In genomic region chr11:71454470-71455113, GRCh38 we compare ENCODE assay signal across 8 cellular contexts. TPM values are rescaled to one million over a fixed set of nuclear protein-coding genes. Genes with fewer than 3 reads are reported as not detected.
A peak's percentile ranks its signal among the peaks of the same experiment; 100 is the strongest.
DNase-seq lines count a peak whose midpoint lies in the region; ATAC-seq and TF ChIP-seq lines count a peak whose summit lies in the region.

No MANE protein-coding gene starts in this region.

- peaks cover 55 to 76% (median 73%) of the 10 kb centered on the region in 3 donors for H3K4me1 Mint-ChIP-seq in CD8-positive, alpha-beta memory T cell
- H3K4me1 Mint-ChIP-seq in activated T-helper 1 cell treated with anti-CD3 and anti-CD28 coated beads, Interleukin-12 subunit alpha, Interleukin-12 subunit beta, Interleukin-2, Interleukin-4 antibody, amounts not matched to agents 30 ng/mL and 10 ng/mL and 1 ng/mL, durations not matched to agents 14 hours and 24 hours and 36 hours (ENCODE audit: low read depth) = peaks cover 62% of the 10 kb centered on the region

- no peak overlapping the region for H3K27ac ChIP-seq in CD8-positive, alpha-beta memory T cell (ENCODE audit: low read depth, low read length)
- no peak overlapping the region for H3K27ac ChIP-seq in ovary
- no peak overlapping the region for H3K27ac ChIP-seq in left lung

- POLR2A ChIA-PET in CD8-positive, alpha-beta memory T cell (lab: Charles Lee) = no interaction called here

- CTCF ChIA-PET in CD8-positive, alpha-beta memory T cell (lab: Charles Lee) = interaction anchor here (0.9 kb wide), 1 partner anchor 640 kb away, joined by 3 read pairs; no protein-coding TSS in a partner anchor

- no peak overlapping the region for H3K4me3 ChIP-seq in CD8-positive, alpha-beta memory T cell (ENCODE audit: low read length)
- H3K4me3 ChIP-seq in ovary (no peak overlapping the region), left lung (peak overlapping the region in 1 of 2 donors; percentile 81)

- intact Hi-C loops in activated T-helper 1 cell treated with anti-CD3 and anti-CD28 coated beads, Interleukin-12 subunit alpha, Interleukin-12 subunit beta, Interleukin-2, Interleukin-4 antibody, amounts not matched to agents 30 ng/mL and 10 ng/mL and 1 ng/mL, durations not matched to agents 14 hours and 24 hours and 36 hours (cut with micrococcal nuclease) = loop anchor here (5.0 to 10.0 kb wide), 3 partner anchors 473 to 1690 kb away; partner anchors contain the start of genes FADD, FCHSD2, RNF121 and XNDC1N
- intact Hi-C loops in ovary (cut with DNase I) (no loop called here), left lung (cut with DNase I) (no loop called here)

- ATAC-seq in left lung (no peak), HG02759 (IDR thresholded peaks at IDR 0.05; ENCODE audit: unreplicated experiment) (no peak)

- DNase-seq in CD8-positive, alpha-beta memory T cell = peak in 4 of 5 donors; percentile 12 to 63 (median 24)
- DNase-seq in HT-29 (ENCODE audit: low spot score) (peak; percentile 81), mesenteric fat pad (ENCODE audit: low spot score) (peak; percentile 33), ovary (no peak), left lung (no peak), iPS-NIHi11 (ENCODE audit: low spot score) (no peak)
- DNase-seq in activated T-helper 1 cell treated with anti-CD3 and anti-CD28 coated beads, Interleukin-12 subunit alpha, Interleukin-12 subunit beta, Interleukin-2, Interleukin-4 antibody, amounts not matched to agents 30 ng/mL and 10 ng/mL and 1 ng/mL, durations not matched to agents 14 hours and 24 hours and 36 hours (ENCODE audit: low spot score) = no peak

- no peak for TF ChIP-seq CTCF in ovary (IDR thresholded peaks at IDR 0.05)
- TF ChIP-seq CTCF in left lung (IDR thresholded peaks at IDR 0.05) = no peak

- peak overlapping the region in 7 of 8 donors; percentile 35 to 97 (median 72) for H3K27ac Mint-ChIP-seq in CD8-positive, alpha-beta memory T cell
- peak overlapping the region; percentile 73 for H3K27ac Mint-ChIP-seq in activated T-helper 1 cell treated with anti-CD3 and anti-CD28 coated beads, Interleukin-12 subunit alpha, Interleukin-12 subunit beta, Interleukin-2, Interleukin-4 antibody, amounts not matched to agents 30 ng/mL and 10 ng/mL and 1 ng/mL, durations not matched to agents 14 hours and 24 hours and 36 hours

- no peak for TF ChIP-seq EP300 in ovary (IDR thresholded peaks at IDR 0.05)

- WGBS in ovary, 3 donors = 75 to 77% (median 76%) methylated on average over 7 of the region's 7 CpGs

- H3K36me3 ChIP-seq in CD8-positive, alpha-beta memory T cell (ENCODE audit: insufficient read depth, low read length) = peaks cover 44% of the 10 kb centered on the region
- H3K36me3 ChIP-seq in ovary (no peaks in the 10 kb centered on the region), left lung (peaks cover 0 to 47% of the 10 kb centered on the region in 2 donors)

- peak overlapping the region; percentile 55 to 96 (median 91) for H3K4me3 Mint-ChIP-seq in CD8-positive, alpha-beta memory T cell
- peak overlapping the region; percentile 96 for H3K4me3 Mint-ChIP-seq in activated T-helper 1 cell treated with anti-CD3 and anti-CD28 coated beads, Interleukin-12 subunit alpha, Interleukin-12 subunit beta, Interleukin-2, Interleukin-4 antibody, amounts not matched to agents 30 ng/mL and 10 ng/mL and 1 ng/mL, durations not matched to agents 14 hours and 24 hours and 36 hours

- no peaks in the 10 kb centered on the region for H3K9me3 ChIP-seq in CD8-positive, alpha-beta memory T cell (ENCODE audit: low read length)
- H3K9me3 ChIP-seq in ovary (no peaks in the 10 kb centered on the region), left lung (no peaks in the 10 kb centered on the region)

- H3K36me3 Mint-ChIP-seq in CD8-positive, alpha-beta memory T cell = peaks cover 5 to 60% (median 15%) of the 10 kb centered on the region in 3 donors
- H3K36me3 Mint-ChIP-seq in activated T-helper 1 cell treated with anti-CD3 and anti-CD28 coated beads, Interleukin-12 subunit alpha, Interleukin-12 subunit beta, Interleukin-2, Interleukin-4 antibody, amounts not matched to agents 30 ng/mL and 10 ng/mL and 1 ng/mL, durations not matched to agents 14 hours and 24 hours and 36 hours (ENCODE audit: low read depth) = peaks cover 33% of the 10 kb centered on the region

- H3K9me3 Mint-ChIP-seq in CD8-positive, alpha-beta memory T cell = no peaks in the 10 kb centered on the region
- no peaks in the 10 kb centered on the region for H3K9me3 Mint-ChIP-seq in activated T-helper 1 cell treated with anti-CD3 and anti-CD28 coated beads, Interleukin-12 subunit alpha, Interleukin-12 subunit beta, Interleukin-2, Interleukin-4 antibody, amounts not matched to agents 30 ng/mL and 10 ng/mL and 1 ng/mL, durations not matched to agents 14 hours and 24 hours and 36 hours

- no peak for TF ChIP-seq POLR2A in ovary (IDR thresholded peaks at IDR 0.05)

- H3K27me3 Mint-ChIP-seq in CD8-positive, alpha-beta memory T cell = no peaks in the 10 kb centered on the region
- no peaks in the 10 kb centered on the region for H3K27me3 Mint-ChIP-seq in activated T-helper 1 cell treated with anti-CD3 and anti-CD28 coated beads, Interleukin-12 subunit alpha, Interleukin-12 subunit beta, Interleukin-2, Interleukin-4 antibody, amounts not matched to agents 30 ng/mL and 10 ng/mL and 1 ng/mL, durations not matched to agents 14 hours and 24 hours and 36 hours (ENCODE audit: insufficient read depth)

- peaks cover 38% of the 10 kb centered on the region for H3K4me1 ChIP-seq in CD8-positive, alpha-beta memory T cell (ENCODE audit: insufficient read depth, low read length)
- H3K4me1 ChIP-seq in ovary (ENCODE audit: insufficient read depth) (peaks cover 2% of the 10 kb centered on the region), left lung (peaks cover 11 to 45% of the 10 kb centered on the region in 2 donors)

- H3K27me3 ChIP-seq in CD8-positive, alpha-beta memory T cell (ENCODE audit: insufficient read depth, low read length, poor library complexity, severe bottlenecking) = no peaks in the 10 kb centered on the region
- H3K27me3 ChIP-seq in ovary (no peaks in the 10 kb centered on the region), left lung (no peaks in the 10 kb centered on the region)

RNA-seq across cellular contexts. Expression of gene NADSYN1, which starts 1.6 kb away (rescaled TPM):
- total RNA-seq in CD8-positive, alpha-beta memory T cell = 10 to 100 TPM; 60.3 to 62.5 TPM
- polyA plus RNA-seq in CD8-positive, alpha-beta memory T cell = 43.6 TPM
- 177 and 204 TPM in 2 replicates for total RNA-seq in HT-29 (2014; rRNA removed; shearing (Covaris generic))
- total RNA-seq in activated T-helper 1 cell treated with anti-CD3 and anti-CD28 coated beads, Interleukin-12 subunit alpha, Interleukin-12 subunit beta, Interleukin-2, Interleukin-4 antibody, amounts not matched to agents 30 ng/mL and 10 ng/mL and 1 ng/mL, durations not matched to agents 14 hours and 24 hours and 36 hours = 91.6 and 96.3 TPM in 2 replicates
- total RNA-seq in mesenteric fat pad (48.0 TPM), ovary (10 to 100 TPM; 30.8 to 69.0 (median 53.0) TPM), left lung (10 to 100 TPM; 71.4 to 78.9 TPM)
- 10 to 100 TPM; 33.6 to 40.6 TPM for polyA plus RNA-seq in ovary

RNA-seq across cellular contexts. Expression of gene DHCR7, which starts 6.4 kb away (rescaled TPM):
- total RNA-seq in CD8-positive, alpha-beta memory T cell = 10 to 100 TPM; 41.5 to 42.8 TPM
- polyA plus RNA-seq in CD8-positive, alpha-beta memory T cell = 19.6 TPM
- 369 and 407 TPM in 2 replicates for total RNA-seq in HT-29 (2014; rRNA removed; shearing (Covaris generic))
- total RNA-seq in activated T-helper 1 cell treated with anti-CD3 and anti-CD28 coated beads, Interleukin-12 subunit alpha, Interleukin-12 subunit beta, Interleukin-2, Interleukin-4 antibody, amounts not matched to agents 30 ng/mL and 10 ng/mL and 1 ng/mL, durations not matched to agents 14 hours and 24 hours and 36 hours = 100 and 106 TPM in 2 replicates
- total RNA-seq in mesenteric fat pad (26.3 TPM), ovary (100 to 1,000 TPM in 2 of 7 donors, 10 to 100 TPM in 5; 29.3 to 264 (median 51.1) TPM), left lung (100 to 1,000 TPM in 1 of 2 donors, 10 to 100 TPM in 1; 87.9 to 200 TPM)
- polyA plus RNA-seq in ovary = 10 to 100 TPM; 25.3 to 61.0 TPM

Comparison
In these comparisons a context has a peak if more than half of its experiments do, and no peak if none do; other contexts are left out.
1. DNase-seq: peak in CD8-positive, alpha-beta memory T cell (4 of 5), HT-29 (single experiment) and mesenteric fat pad (single experiment); none in activated T-helper 1 cell treated with anti-CD3 and anti-CD28 coated beads, Interleukin-12 subunit alpha, Interleukin-12 subunit beta, Interleukin-2, Interleukin-4 antibody, amounts not matched to agents 30 ng/mL and 10 ng/mL and 1 ng/mL, durations not matched to agents 14 hours and 24 hours and 36 hours (single experiment), ovary (0 of 5), left lung (0 of 2) and iPS-NIHi11 (single experiment).